Comparison of ENCODE assay signal across 1 cellular context in the genomic region with DNA sequence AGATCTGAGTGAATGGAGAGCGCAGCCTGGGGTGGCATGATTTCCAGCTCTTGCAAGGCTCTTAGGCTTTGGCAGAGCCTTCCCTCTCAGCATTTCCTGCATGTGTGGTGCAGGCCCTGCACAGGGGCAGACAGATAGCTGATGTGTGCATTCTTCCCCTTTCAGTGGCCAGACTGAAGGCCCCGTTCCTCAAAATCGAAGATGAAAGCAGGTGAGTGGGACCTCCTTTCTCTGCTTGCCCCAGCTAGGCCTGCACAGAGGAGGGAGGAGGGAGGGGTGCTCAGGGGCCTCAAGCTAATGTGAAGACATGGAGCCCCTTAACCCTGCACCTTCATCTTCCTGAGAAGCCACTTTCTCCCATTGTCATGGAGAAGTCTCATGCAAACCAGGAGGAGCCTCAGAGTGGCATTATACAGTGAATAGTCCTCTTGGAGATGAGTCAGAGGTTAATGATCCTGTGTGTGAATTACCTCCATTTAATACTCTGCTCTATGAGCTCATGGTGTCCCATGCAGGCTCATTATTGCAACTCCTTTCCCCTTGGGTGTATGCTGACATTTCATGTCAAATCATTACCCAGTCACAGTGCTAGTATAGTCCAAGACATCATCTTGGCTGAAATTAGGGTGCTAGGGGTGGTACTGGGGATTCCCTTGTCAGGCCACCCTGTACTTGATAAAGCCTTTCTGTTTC.
TF ChIP-seq lines count a peak whose summit lies in the region.

No MANE protein-coding gene starts in this region.

TF ChIP-seq in WTC11, 78 proteins besides CTCF, POLR2A, EP300 and RAD21 (continued from another document):
- TF ChIP-seq ZNF425 (CRISPR knock-in tag; conservative IDR thresholded peaks at IDR 0.05) (no peak), SMAD3 (CRISPR knock-in tag; IDR thresholded peaks at IDR 0.05; ENCODE audit: borderline replicate concordance) (no peak), TP53 (CRISPR knock-in tag; IDR thresholded peaks at IDR 0.05) (no peak), ZNF532 (CRISPR knock-in tag; IDR thresholded peaks at IDR 0.05; ENCODE audit: borderline replicate concordance) (no peak), ERG (CRISPR knock-in tag; IDR thresholded peaks at IDR 0.05) (no peak), ESRRA (CRISPR knock-in tag; IDR thresholded peaks at IDR 0.05; ENCODE audit: borderline replicate concordance) (no peak), RORB (CRISPR knock-in tag; IDR thresholded peaks at IDR 0.05) (no peak), GABPB1 (CRISPR knock-in tag; IDR thresholded peaks at IDR 0.05) (no peak), SP1 (CRISPR knock-in tag; conservative IDR thresholded peaks at IDR 0.05) (no peak)
- TF ChIP-seq, protein P1, sequence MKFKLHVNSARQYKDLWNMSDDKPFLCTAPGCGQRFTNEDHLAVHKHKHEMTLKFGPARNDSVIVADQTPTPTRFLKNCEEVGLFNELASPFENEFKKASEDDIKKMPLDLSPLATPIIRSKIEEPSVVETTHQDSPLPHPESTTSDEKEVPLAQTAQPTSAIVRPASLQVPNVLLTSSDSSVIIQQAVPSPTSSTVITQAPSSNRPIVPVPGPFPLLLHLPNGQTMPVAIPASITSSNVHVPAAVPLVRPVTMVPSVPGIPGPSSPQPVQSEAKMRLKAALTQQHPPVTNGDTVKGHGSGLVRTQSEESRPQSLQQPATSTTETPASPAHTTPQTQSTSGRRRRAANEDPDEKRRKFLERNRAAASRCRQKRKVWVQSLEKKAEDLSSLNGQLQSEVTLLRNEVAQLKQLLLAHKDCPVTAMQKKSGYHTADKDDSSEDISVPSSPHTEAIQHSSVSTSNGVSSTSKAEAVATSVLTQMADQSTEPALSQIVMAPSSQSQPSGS (CRISPR knock-in tag; IDR thresholded peaks at IDR 0.05; ENCODE audit: borderline replicate concordance, low read depth) = no peak
